Comparison of ENCODE assay signal across 10 cellular contexts in the genomic region with DNA sequence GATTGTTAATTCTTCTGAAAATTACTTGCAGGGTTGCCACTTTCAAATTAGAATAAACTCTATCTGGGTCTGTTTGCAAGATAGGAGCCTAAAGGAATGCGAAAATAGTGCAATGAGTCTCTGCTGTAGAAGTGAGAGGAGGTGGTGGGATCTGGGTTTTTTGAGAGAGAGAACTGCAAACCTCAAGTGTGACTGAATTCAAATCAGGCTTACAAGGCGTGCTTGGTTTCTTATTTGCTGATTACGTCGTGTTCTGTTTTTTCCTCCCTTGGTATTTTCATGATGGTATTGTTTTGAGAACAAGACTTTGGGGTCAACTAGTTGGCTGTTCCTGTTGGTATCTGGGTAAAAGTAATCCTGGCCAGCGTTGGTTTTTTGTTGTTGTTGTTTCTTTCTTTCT.
A peak's percentile ranks its signal among the peaks of the same experiment; 100 is the strongest.
DNase-seq lines count a peak whose midpoint lies in the region; ATAC-seq, FAIRE-seq and TF ChIP-seq lines count a peak whose summit lies in the region.
"Had no signal": no experiment of that assay in that cellular context is flagged by ENCODE, and none has a peak within 500 bp of the region (broad histone marks: within the 10 kb centered on the region; RNA-seq: fewer than 3 reads in every experiment).

No MANE protein-coding gene starts in this region.

- in situ Hi-C loops in GM12878 (cut with MboI): no loop called here

- TF ChIP-seq POLR2A in GM12878 (IDR thresholded peaks at IDR 0.05; ENCODE audit: low read depth, low read length) (no peak), heart left ventricle (IDR thresholded peaks at IDR 0.05) (no peak)

- H3K79me2 ChIP-seq in GM12878 (ENCODE audit: control insufficient read depth, insufficient read depth, low read length): no peaks in the 10 kb centered on the region

- peak overlapping the region; percentile 15; the same call in 1 of the 2 replicates for H3K4me2 ChIP-seq in GM12878 (ENCODE audit: control insufficient read depth, insufficient read depth)

- H3K27me3 ChIP-seq in GM12878 (replicated peaks in 1 of 2; ENCODE audit: control insufficient read depth in 2 of 2, insufficient read depth in 2 of 2, low read length in 1 of 2) (no peaks in the 10 kb centered on the region), heart left ventricle (no peaks in the 10 kb centered on the region)

- BruUV-seq in GM12878 (replicated peaks; lab: Mats Ljungman, UMichigan): no TSS peak

- POLR2A ChIA-PET in GM12878 (lab: Charles Lee): no interaction called here

- no peaks in the 10 kb centered on the region; the same call in 1 of the 3 replicates for H3K9me3 ChIP-seq in GM12878 (replicated peaks; ENCODE audit: control insufficient read depth, insufficient read depth, low read length)
- H3K9me3 ChIP-seq in heart left ventricle: no peaks in the 10 kb centered on the region

- TF ChIP-seq EP300 in GM12878 (IDR thresholded peaks at IDR 0.05; ENCODE audit: borderline replicate concordance in 1 of 2, control insufficient read depth in 1 of 2, low read depth in 2 of 2, low read length in 2 of 2): peak; percentile 51 to 65; a peak in 2 of 4 replicates

- TF ChIP-seq CTCF in GM10266 (IDR thresholded peaks at IDR 0.05; ENCODE audit: control insufficient read depth, insufficient read depth, low read depth, missing control alignments) (no peak), GM12878 (IDR thresholded peaks at IDR 0.05 in 2 of 3, conservative IDR thresholded peaks at IDR 0.05 in 1 of 3; ENCODE audit: control insufficient read depth in 2 of 3, extremely low read depth in 1 of 3, insufficient read depth in 1 of 3, low read depth in 3 of 3, low read length in 3 of 3) (no peak), heart left ventricle (IDR thresholded peaks at IDR 0.05) (no peak)

- intact Hi-C loops in GM12878 (cut with micrococcal nuclease; ENCODE audit: unreplicated experiment): loop anchor here (2.0 kb wide), 2 partner anchors 26 to 148 kb away; no protein-coding TSS in a partner anchor
- intact Hi-C loops in heart left ventricle (cut with DNase I): loop anchor here in 1 of 10 donors (10.0 kb wide), 1 partner anchor 226 kb away; no protein-coding TSS in a partner anchor

- WGBS in GM12878 (ENCODE audit: insufficient coverage, insufficient replicate concordance, low lambda C conversion rate, missing lambda C conversion rate): 0% methylated on average over 5 of the region's 5 CpGs
- WGBS in heart left ventricle, 4 donors: 58 to 74% (median 70%) methylated on average over 5 of the region's 5 CpGs

- H4K20me1 ChIP-seq in GM12878 (ENCODE audit: control insufficient read depth, insufficient read depth): no peaks in the 10 kb centered on the region

- ATAC-seq in GM19372 (IDR thresholded peaks at IDR 0.05; ENCODE audit: low read depth, unreplicated experiment) (peak; percentile 90), HG02973 (IDR thresholded peaks at IDR 0.05; ENCODE audit: unreplicated experiment) (peak; percentile 88), GM12878 (peak; percentile 97), heart left ventricle (no peak)

- H3K4me3 ChIP-seq in GM12878 (no peak overlapping the region), heart left ventricle (no peak overlapping the region)

- SMC1A ChIA-PET in GM12878 (lab: Charles Lee; ENCODE audit: uncharacterized antibody, unreplicated experiment): interaction anchor here (3.9 kb wide), 1 partner anchor 26 kb away, joined by 38 read pairs; no protein-coding TSS in a partner anchor

- DNase-seq in GM10266 (ENCODE audit: extremely low spot score) (peak; percentile 55), GM12878 (ENCODE audit: low read depth, low spot score) (peak; percentile 60), heart left ventricle (no peak), cerebellar nuclear complex (lab: John Stamatoyannopoulos, UW) (no peak), hypothalamus (lab: John Stamatoyannopoulos, UW) (no peak)
- no peak for DNase-seq in activated CD4-positive, alpha-beta T cell treated with anti-CD3 and anti-CD28 coated beads for 48 hours
- DNase-seq: COR-L47, T-helper 9 cell had no signal

- H3K4me1 ChIP-seq in GM12878 (ENCODE audit: control insufficient read depth, insufficient read depth, low read length): no peaks in the 10 kb centered on the region
- peaks cover 0 to 18% (median 2%) of the 10 kb centered on the region in 12 donors for H3K4me1 ChIP-seq in heart left ventricle

- RAD21 ChIA-PET in GM12878 (lab: Charles Lee; ENCODE audit: unreplicated experiment): no interaction called here

- H3K9ac ChIP-seq in GM12878 (ENCODE audit: control insufficient read depth, insufficient read depth, low read length): no peak overlapping the region

- H2AFZ ChIP-seq in GM12878 (ENCODE audit: control insufficient read depth, low read depth, low read length): no peak overlapping the region

- CTCF ChIA-PET in GM12878 (lab: Yijun Ruan, JAX): no interaction called here

- no peak overlapping the region for H3K27ac ChIP-seq in GM12878 (ENCODE audit: control insufficient read depth, insufficient read depth)
- no peak overlapping the region for H3K27ac ChIP-seq in heart left ventricle

- TF ChIP-seq RAD21 in GM12878 (IDR thresholded peaks at IDR 0.05; ENCODE audit: insufficient read depth, low read depth, low read length): no peak

- H3K36me3 ChIP-seq in GM12878 (ENCODE audit: control insufficient read depth in 2 of 2, insufficient read depth in 2 of 2, low read length in 1 of 2): no peaks in the 10 kb centered on the region
- H3K36me3 ChIP-seq in heart left ventricle: no peaks in the 10 kb centered on the region

- peak; percentile 89 for FAIRE-seq in GM12878 (lab: Jason Lieb, UNC)

TF ChIP-seq in GM12878, 131 proteins besides CTCF, POLR2A, EP300 and RAD21 (continues in another document):
- TF ChIP-seq YBX1 (IDR thresholded peaks at IDR 0.05): no peak
- peak; percentile 33; the same call in 1 of the 2 replicates for TF ChIP-seq DPF2 (IDR thresholded peaks at IDR 0.05)
- TF ChIP-seq CREM (IDR thresholded peaks at IDR 0.05; ENCODE audit: low read depth): 0 out of 2 replicates have a peak, but pooled peaks have one; percentile 9
- no peak for TF ChIP-seq RCOR1 (conservative IDR thresholded peaks at IDR 0.05; ENCODE audit: low read depth, low read length)
- peak; percentile 63; the same call in 1 of the 2 replicates for TF ChIP-seq ZBED1 (IDR thresholded peaks at IDR 0.05; ENCODE audit: borderline replicate concordance)
- TF ChIP-seq CEBPB (IDR thresholded peaks at IDR 0.05; ENCODE audit: borderline replicate concordance in 1 of 2, low read depth in 2 of 2, low read length in 2 of 2): no peak
- TF ChIP-seq SIN3A (IDR thresholded peaks at IDR 0.05; ENCODE audit: low read depth, low read length): no peak
- no peak for TF ChIP-seq BCLAF1 (IDR thresholded peaks at IDR 0.05)
- TF ChIP-seq PML (IDR thresholded peaks at IDR 0.05; ENCODE audit: low read length): no peak
- no peak for TF ChIP-seq CBFB (IDR thresholded peaks at IDR 0.05; ENCODE audit: low read depth)
- no peak for TF ChIP-seq IRF5 (IDR thresholded peaks at IDR 0.05; ENCODE audit: borderline replicate concordance)
- TF ChIP-seq IKZF2 (IDR thresholded peaks at IDR 0.05): peak; percentile 55 to 56; a peak in 2 of 4 replicates

Comparison
In these comparisons a context has a peak if more than half of its experiments do, and no peak if none do; other contexts are left out.
1. DNase-seq: peak in GM10266 (single experiment) and GM12878 (single experiment); none in heart left ventricle (0 of 5), cerebellar nuclear complex (0 of 2), hypothalamus (0 of 51) and activated CD4-positive, alpha-beta T cell treated with anti-CD3 and anti-CD28 coated beads for 48 hours (single experiment).
2. ATAC-seq: peak in GM19372 (single experiment), HG02973 (single experiment) and GM12878 (single experiment); none in heart left ventricle (0 of 4).